Comparison of ENCODE assay signal across 8 cellular contexts in the genomic region with DNA sequence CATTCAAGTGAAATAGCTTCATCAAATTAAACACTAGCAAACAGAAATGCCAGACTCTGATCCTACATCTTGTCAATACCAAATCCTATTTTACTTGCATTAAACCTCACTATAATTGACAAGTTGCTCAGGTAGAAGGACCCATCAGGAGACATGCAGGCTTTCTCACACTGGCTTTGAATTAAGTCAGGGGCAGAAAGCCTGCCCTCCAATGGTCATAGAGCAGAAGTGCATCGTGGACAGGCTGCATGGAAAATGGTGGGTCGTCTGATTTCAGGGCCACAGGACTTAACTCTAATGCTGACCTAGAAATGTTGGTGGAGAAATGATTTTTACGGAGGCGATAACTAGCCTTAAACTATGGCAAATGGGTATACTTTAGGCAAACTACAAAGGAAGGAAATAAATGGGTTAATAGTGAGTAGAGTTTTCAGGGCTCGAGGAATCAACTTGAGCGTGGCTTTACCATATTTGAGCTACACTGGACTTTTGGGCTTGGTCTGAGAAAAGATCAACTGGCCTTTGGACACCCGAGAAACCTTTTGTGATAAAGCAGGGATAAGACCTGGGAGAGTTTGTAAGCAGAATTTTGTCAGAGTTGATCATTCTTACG.
DNase-seq lines count a peak whose midpoint lies in the region; ATAC-seq and TF ChIP-seq lines count a peak whose summit lies in the region.

No MANE protein-coding gene starts in this region.

- CTCF ChIA-PET in MCF 10A (lab: Yijun Ruan, JAX) = interaction anchor here (0.6 to 1.7 kb wide), 12 partner anchors 10 to 419 kb away, joined by 3 to 9 read pairs (median 3); no protein-coding TSS in a partner anchor

- H3K27ac Mint-ChIP-seq in MCF 10A (ENCODE audit: low read depth, unreplicated experiment) = no peak overlapping the region
- H3K27ac Mint-ChIP-seq in type B pancreatic cell = no peak overlapping the region

- POLR2A ChIA-PET in MCF 10A (lab: Yijun Ruan, JAX) = no interaction called here

- intact Hi-C loops in MCF 10A (cut with micrococcal nuclease) = no loop called here
- intact Hi-C loops in breast epithelium (cut with DNase I; ENCODE audit: low total_unique reads) = no loop called here

- no peak for TF ChIP-seq POLR2A in breast epithelium (IDR thresholded peaks at IDR 0.05)

- no TSS peak for BruUV-seq in MCF 10A (replicated peaks; lab: Mats Ljungman, UMichigan)

- no peaks in the 10 kb centered on the region for H3K9me3 ChIP-seq in breast epithelium

- no peak overlapping the region for H3K4me3 Mint-ChIP-seq in MCF 10A (ENCODE audit: unreplicated experiment)
- no peak overlapping the region for H3K4me3 Mint-ChIP-seq in type B pancreatic cell

- no peaks in the 10 kb centered on the region for H3K27me3 ChIP-seq in breast epithelium

- DNase-seq in MCF 10A (ENCODE audit: unreplicated experiment) (peak; percentile 45), breast epithelium (ENCODE audit: low spot score in 2 of 2) (no peak), HT1080 (ENCODE audit: low read depth) (peak; percentile 36), choroid plexus epithelial cell (ENCODE audit: low read depth) (no peak), type B pancreatic cell (ENCODE audit: extremely low spot score, unreplicated experiment) (no peak), SW 1271 (lab: John Stamatoyannopoulos, UW) (no peak)

- H3K4me3 ChIP-seq in breast epithelium = no peak overlapping the region
- H3K4me3 ChIP-seq in choroid plexus epithelial cell (ENCODE audit: low read depth, low read length) = no peak overlapping the region

- no peaks in the 10 kb centered on the region for H3K27me3 Mint-ChIP-seq in MCF 10A (ENCODE audit: insufficient read depth, unreplicated experiment)
- H3K27me3 Mint-ChIP-seq in type B pancreatic cell = no peaks in the 10 kb centered on the region

- H3K36me3 ChIP-seq in breast epithelium = no peaks in the 10 kb centered on the region

- no peaks in the 10 kb centered on the region for H3K36me3 Mint-ChIP-seq in MCF 10A (ENCODE audit: insufficient read depth, unreplicated experiment)
- no peaks in the 10 kb centered on the region for H3K36me3 Mint-ChIP-seq in type B pancreatic cell

- TF ChIP-seq CTCF in MCF 10A (IDR thresholded peaks at IDR 0.05; ENCODE audit: unreplicated experiment) = peak; percentile 54
- TF ChIP-seq CTCF in breast epithelium (IDR thresholded peaks at IDR 0.05) = peak in 1 of 3 donors; percentile 22
- TF ChIP-seq CTCF in choroid plexus epithelial cell (conservative IDR thresholded peaks at IDR 0.05; ENCODE audit: low read depth, low read length) = peak; percentile 12
- TF ChIP-seq CTCF in type B pancreatic cell (conservative IDR thresholded peaks at IDR 0.05) = peak; percentile 75

- H3K9me3 Mint-ChIP-seq in MCF 10A (ENCODE audit: unreplicated experiment) (peaks cover 7% of the 10 kb centered on the region), type B pancreatic cell (no peaks in the 10 kb centered on the region)

- no peak overlapping the region for H3K27ac ChIP-seq in breast epithelium

- H3K4me1 ChIP-seq in breast epithelium = no peaks in the 10 kb centered on the region

- H3K4me1 Mint-ChIP-seq in MCF 10A (ENCODE audit: insufficient read depth, unreplicated experiment) = peaks cover 9% of the 10 kb centered on the region
- H3K4me1 Mint-ChIP-seq in type B pancreatic cell (ENCODE audit: unreplicated experiment) = peaks cover 2% of the 10 kb centered on the region

- ATAC-seq in HG03139 (IDR thresholded peaks at IDR 0.05; ENCODE audit: unreplicated experiment) (no peak), GM19452 (IDR thresholded peaks at IDR 0.05; ENCODE audit: unreplicated experiment) (no peak)

Comparison
In these comparisons a context has a peak if more than half of its experiments do, and no peak if none do; other contexts are left out.
1. DNase-seq: peak in MCF 10A (single experiment) and HT1080 (single experiment); none in breast epithelium (0 of 2), choroid plexus epithelial cell (single experiment), type B pancreatic cell (single experiment) and SW 1271 (0 of 2).